In the genomic region with DNA sequence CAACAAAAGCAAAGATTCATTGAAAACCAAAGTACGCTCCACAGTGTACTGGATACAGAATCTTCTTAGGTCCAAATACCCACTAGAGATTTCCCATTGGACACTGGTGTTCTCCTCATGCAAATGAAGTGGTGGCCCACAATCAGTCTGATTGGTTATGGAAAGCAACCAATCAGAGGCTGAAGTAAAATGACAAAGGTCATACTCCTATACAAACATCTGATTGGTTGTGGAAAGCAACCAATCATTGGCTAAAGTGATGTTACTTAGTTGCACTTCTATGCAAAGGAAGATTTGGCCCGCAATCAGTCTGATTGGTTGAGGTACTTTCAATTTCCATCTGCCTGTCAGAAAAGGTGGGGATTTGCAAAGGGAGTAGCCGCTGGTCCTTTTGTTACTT, we compare ENCODE assay signal across 12 cellular contexts. TPM values are rescaled to one million over a fixed set of nuclear protein-coding genes. Genes with fewer than 3 reads are reported as not detected.
A peak's percentile ranks its signal among the peaks of the same experiment; 100 is the strongest.
DNase-seq lines count a peak whose midpoint lies in the region; ATAC-seq and TF ChIP-seq lines count a peak whose summit lies in the region.
"Had no signal": no experiment of that assay in that cellular context is flagged by ENCODE, and none has a peak within 500 bp of the region (broad histone marks: within the 10 kb centered on the region; RNA-seq: fewer than 3 reads in every experiment).

No MANE protein-coding gene starts in this region.

- H4K20me1 ChIP-seq in SK-N-SH (ENCODE audit: insufficient read depth): no peaks in the 10 kb centered on the region

- H3K9me2 ChIP-seq in SK-N-SH: no peaks in the 10 kb centered on the region

- TF ChIP-seq EP300 in SK-N-SH (IDR thresholded peaks at IDR 0.05; ENCODE audit: borderline replicate concordance in 1 of 2, low read depth in 1 of 2, low read length in 1 of 2): no peak

- no peak for TF ChIP-seq RAD21 in SK-N-SH (IDR thresholded peaks at IDR 0.05; ENCODE audit: low read length)

- H2AFZ ChIP-seq in SK-N-SH (ENCODE audit: low read depth): peak overlapping the region; percentile 48; the same call in 1 of the 2 replicates

- H3K9ac ChIP-seq in SK-N-SH: no peak overlapping the region

- ATAC-seq in SK-N-SH treated with all-trans-retinoic acid at 6 μM for 48 hours (no peak), WTC11 (no peak), Right ventricle myocardium superior (ENCODE audit: poor library complexity) (no peak)
- ATAC-seq: activated naive CD4-positive, alpha-beta T cell treated with anti-CD3 and anti-CD28 coated beads, Interleukin-2, amount 50 U/mL, for 72 hours had no signal

- CTCF ChIA-PET in SK-N-SH (lab: Yijun Ruan, JAX): no interaction called here
- CTCF ChIA-PET in WTC11 (lab: Charles Lee): no interaction called here

- H3K4me3 Mint-ChIP-seq in WTC11: no peak overlapping the region

- no peaks in the 10 kb centered on the region for H3K79me2 ChIP-seq in SK-N-SH (ENCODE audit: insufficient read depth)

- no peaks in the 10 kb centered on the region; the same call in 1 of the 2 replicates for H3K27me3 Mint-ChIP-seq in WTC11 (ENCODE audit: low read depth)

- H3K4me3 ChIP-seq in SK-N-SH (ENCODE audit: low read depth in 2 of 2, low read length in 1 of 2) (no peak overlapping the region), testis (peak overlapping the region in 1 of 2 donors; percentile 93)
- H3K4me3 ChIP-seq: transverse colon had no signal

- H3K4me2 ChIP-seq in SK-N-SH: no peak overlapping the region

- peaks cover 8% of the 10 kb centered on the region; the same call in 1 of the 2 replicates for H3K9me3 Mint-ChIP-seq in WTC11

- no peaks in the 10 kb centered on the region for H3K36me3 Mint-ChIP-seq in WTC11

- H3F3A ChIP-seq in SK-N-SH (replicated peaks; ENCODE audit: insufficient read depth): no peaks in the 10 kb centered on the region

- 95% methylated on average over 3 of the region's 3 CpGs for WGBS in SK-N-SH (ENCODE audit: low lambda C conversion rate)
- WGBS in testis, 2 donors: 63 to 69% methylated on average over 3 of the region's 3 CpGs

- H3K9me3 ChIP-seq in SK-N-SH: no peaks in the 10 kb centered on the region
- H3K9me3 ChIP-seq in testis: no peaks in the 10 kb centered on the region
- H3K9me3 ChIP-seq: transverse colon had no signal

- DNase-seq in SK-N-SH (no peak), MV-4-11 (lab: John Stamatoyannopoulos, UW) (peak; percentile 1), WTC11 (ENCODE audit: low spot score) (no peak), testis (peak; percentile 66), Right ventricle myocardium superior (no peak)
- DNase-seq in stimulated activated CD4-positive, alpha-beta T cell treated with anti-CD3 and anti-CD28 coated beads, Interleukin-1b, Interleukin-23, amount 100 ng/mL, for 48 hours: no peak
- no peak for DNase-seq in activated CD8-positive, alpha-beta memory T cell treated with anti-CD3 and anti-CD28 coated beads, Interleukin-2, amount 50 U/mL, for 48 hours
- DNase-seq: kidney, SIG-M5, transverse colon had no signal

- no peak for TF ChIP-seq POLR2A in testis (IDR thresholded peaks at IDR 0.05)

- TF ChIP-seq CTCF in SK-N-SH (IDR thresholded peaks at IDR 0.05) (no peak), WTC11 (IDR thresholded peaks at IDR 0.05) (no peak), testis (IDR thresholded peaks at IDR 0.05) (no peak)

- H3K4me1 ChIP-seq in SK-N-SH (ENCODE audit: control insufficient read depth in 1 of 2, insufficient read depth in 2 of 2, low read depth in 1 of 2, low read length in 1 of 2) (peaks cover 3% of the 10 kb centered on the region in 2 experiments; a peak in 3 of 4 replicates), testis (peaks cover under 1% of the 10 kb centered on the region)

- intact Hi-C loops in testis (cut with DNase I; ENCODE audit: low total_unique reads) (no loop called here), Right ventricle myocardium superior (cut with DNase I) (no loop called here)

- peaks cover 6% of the 10 kb centered on the region for H3K4me1 Mint-ChIP-seq in WTC11

- no peak overlapping the region for H3K27ac Mint-ChIP-seq in WTC11

- POLR2A ChIA-PET in SK-N-SH (lab: Yijun Ruan, JAX): no interaction called here
- POLR2A ChIA-PET in WTC11 (lab: Charles Lee): no interaction called here

- H3K27ac ChIP-seq in SK-N-SH (ENCODE audit: low read depth in 2 of 2, low read length in 1 of 2): no peak overlapping the region
- peak overlapping the region in 1 of 2 donors; percentile 84 for H3K27ac ChIP-seq in testis
- H3K27ac ChIP-seq: transverse colon had no signal

- no peaks in the 10 kb centered on the region for H3K27me3 ChIP-seq in SK-N-SH (ENCODE audit: insufficient read depth)
- no peaks in the 10 kb centered on the region for H3K27me3 ChIP-seq in testis
- H3K27me3 ChIP-seq: transverse colon had no signal

- peaks cover 0 to 6% of the 10 kb centered on the region in 2 experiments for H3K36me3 ChIP-seq in SK-N-SH (replicated peaks in 1 of 2; ENCODE audit: control insufficient read depth in 1 of 2, insufficient read depth in 2 of 2, low read length in 1 of 2)
- H3K36me3 ChIP-seq in testis (ENCODE audit: low read depth, missing control alignments): no peaks in the 10 kb centered on the region
- H3K36me3 ChIP-seq: transverse colon had no signal

TF ChIP-seq in SK-N-SH, 30 proteins besides CTCF, POLR2A, EP300 and RAD21 (continues in another document):
- no peak for TF ChIP-seq FOXJ3 (CRISPR knock-in tag; IDR thresholded peaks at IDR 0.05)

TF ChIP-seq in SK-N-SH treated with all-trans-retinoic acid at 6 μM for 48 hours, 23 proteins besides CTCF, POLR2A, EP300 and RAD21 (continues in another document):
- TF ChIP-seq OSR1 (CRISPR knock-in tag; IDR thresholded peaks at IDR 0.05): no peak
- TF ChIP-seq, protein P1, sequence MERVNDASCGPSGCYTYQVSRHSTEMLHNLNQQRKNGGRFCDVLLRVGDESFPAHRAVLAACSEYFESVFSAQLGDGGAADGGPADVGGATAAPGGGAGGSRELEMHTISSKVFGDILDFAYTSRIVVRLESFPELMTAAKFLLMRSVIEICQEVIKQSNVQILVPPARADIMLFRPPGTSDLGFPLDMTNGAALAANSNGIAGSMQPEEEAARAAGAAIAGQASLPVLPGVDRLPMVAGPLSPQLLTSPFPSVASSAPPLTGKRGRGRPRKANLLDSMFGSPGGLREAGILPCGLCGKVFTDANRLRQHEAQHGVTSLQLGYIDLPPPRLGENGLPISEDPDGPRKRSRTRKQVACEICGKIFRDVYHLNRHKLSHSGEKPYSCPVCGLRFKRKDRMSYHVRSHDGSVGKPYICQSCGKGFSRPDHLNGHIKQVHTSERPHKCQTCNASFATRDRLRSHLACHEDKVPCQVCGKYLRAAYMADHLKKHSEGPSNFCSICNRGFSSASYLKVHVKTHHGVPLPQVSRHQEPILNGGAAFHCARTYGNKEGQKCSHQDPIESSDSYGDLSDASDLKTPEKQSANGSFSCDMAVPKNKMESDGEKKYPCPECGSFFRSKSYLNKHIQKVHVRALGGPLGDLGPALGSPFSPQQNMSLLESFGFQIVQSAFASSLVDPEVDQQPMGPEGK (CRISPR knock-in tag; IDR thresholded peaks at IDR 0.05; ENCODE audit: borderline replicate concordance): no peak
- no peak for TF ChIP-seq SNAI2 (CRISPR knock-in tag; IDR thresholded peaks at IDR 0.05)

TF ChIP-seq in WTC11, 78 proteins besides CTCF, POLR2A, EP300 and RAD21:
- peak; percentile 15; the same call in 1 of the 2 replicates for TF ChIP-seq NFYB (CRISPR knock-in tag; conservative IDR thresholded peaks at IDR 0.05; ENCODE audit: low read depth)
- TF ChIP-seq USF2 (CRISPR knock-in tag; IDR thresholded peaks at IDR 0.05): no peak

RNA-seq across cellular contexts. Expression of gene WASHC3, which starts 1.3 kb away (rescaled TPM):
- polyA plus RNA-seq in SK-N-SH (2012; rRNA removed) (28.5 and 32.0 TPM in 2 replicates), testis (ENCODE audit: insufficient read depth, low read depth, low replicate concordance) (298 TPM)
- polyA plus RNA-seq in SK-N-SH (2012; cell fraction: cytosol; rRNA removed): 36.2 and 43.6 TPM in 2 replicates
- polyA plus RNA-seq in SK-N-SH (2012; cell fraction: nucleus; rRNA removed): 11.4 and 21.4 TPM in 2 replicates
- total RNA-seq in WTC11 (2021) (6.0 to 9.9 TPM (median 9.6 TPM) in 3 replicates), testis (100 to 1,000 TPM; 140 to 192 TPM), Right ventricle myocardium superior (31.9 TPM)

RNA-seq across cellular contexts. Expression of gene NUP37, which starts 56.8 kb away (rescaled TPM):
- polyA plus RNA-seq in SK-N-SH (2012; rRNA removed): 29.2 and 34.5 TPM in 2 replicates
- polyA plus RNA-seq in SK-N-SH (2012; cell fraction: cytosol; rRNA removed): 46.8 and 61.1 TPM in 2 replicates
- 15.2 and 26.9 TPM in 2 replicates for polyA plus RNA-seq in SK-N-SH (2012; cell fraction: nucleus; rRNA removed)
- total RNA-seq in WTC11 (2021): 58.4 to 60.0 TPM (median 58.8 TPM) in 3 replicates
- total RNA-seq in testis: 10 to 100 TPM; 20.1 to 25.2 TPM
- 38.1 TPM for polyA plus RNA-seq in testis (ENCODE audit: insufficient read depth, low read depth, low replicate concordance)
- total RNA-seq in Right ventricle myocardium superior: 17.1 TPM

RNA-seq across cellular contexts. Expression of gene PARPBP, which starts 56.9 kb away (rescaled TPM):
- polyA plus RNA-seq in SK-N-SH (2012; rRNA removed): 3.1 and 3.9 TPM in 2 replicates
- 5.3 and 6.9 TPM in 2 replicates for polyA plus RNA-seq in SK-N-SH (2012; cell fraction: cytosol; rRNA removed)
- polyA plus RNA-seq in SK-N-SH (2012; cell fraction: nucleus; rRNA removed): 2.8 and 4.6 TPM in 2 replicates
- 18.9 to 20.5 TPM (median 19.2 TPM) in 3 replicates for total RNA-seq in WTC11 (2021)
- total RNA-seq in testis: 10 to 100 TPM in 1 of 2 donors, 1 to 10 TPM in 1; 9.9 to 15.1 TPM
- polyA plus RNA-seq in testis (ENCODE audit: insufficient read depth, low read depth, low replicate concordance): 7.0 TPM
- total RNA-seq in Right ventricle myocardium superior: 0.24 TPM

Comparison
In these comparisons a context has a peak if more than half of its experiments do, and no peak if none do; other contexts are left out.
1. DNase-seq: peak in MV-4-11 (single experiment) and testis (single experiment); none in SK-N-SH (single experiment), WTC11 (single experiment), stimulated activated CD4-positive, alpha-beta T cell treated with anti-CD3 and anti-CD28 coated beads, Interleukin-1b, Interleukin-23, amount 100 ng/mL, for 48 hours (single experiment), Right ventricle myocardium superior (single experiment) and activated CD8-positive, alpha-beta memory T cell treated with anti-CD3 and anti-CD28 coated beads, Interleukin-2, amount 50 U/mL, for 48 hours (single experiment).